ENCODE assay signal across 30 cellular contexts in genomic region chr13:48242677-48243076, GRCh38. TPM values are rescaled to one million over a fixed set of nuclear protein-coding genes. Genes with fewer than 3 reads are reported as not detected.
DNase-seq lines count a peak whose midpoint lies in the region; ATAC-seq and TF ChIP-seq lines count a peak whose summit lies in the region.
"Had no signal": no experiment of that assay in that cellular context is flagged by ENCODE, and none has a peak within 500 bp of the region (broad histone marks: within the 10 kb centered on the region; RNA-seq: fewer than 3 reads in every experiment).

No MANE protein-coding gene starts in this region.

- POLR2A ChIA-PET in T-cell (lab: Charles Lee), result interaction anchor here (0.6 to 1.5 kb wide), 6 partner anchors 9 to 86 kb away, joined by 3 to 6 read pairs (median 4); partner anchors contain the start of gene ITM2B (in 1 of the 2)

- H3K4me3 ChIP-seq in GM23338, result no peak overlapping the region
- H3K4me3 ChIP-seq: mucosa of descending colon, skin epidermis, thoracic aorta, uterus had no signal

- peak overlapping the region; percentile 48 for H3K4me3 Mint-ChIP-seq in activated naive CD4-positive, alpha-beta T cell treated with anti-CD3 and anti-CD28 coated beads, Interleukin-2, amount 50 U/mL, for 24 hours
- H3K4me3 Mint-ChIP-seq in T-cell (peak overlapping the region; percentile 18 to 51 (median 22)), immature natural killer cell (peak overlapping the region in 2 of 5 donors; percentile 28 to 49), GM23338 (no peak overlapping the region)
- H3K4me3 Mint-ChIP-seq: activated CD4-positive, alpha-beta memory T cell treated with anti-CD3 and anti-CD28 coated beads, Interleukin-2, amount 10 ng/mL, durations not matched to agents 7 days and 5 days; B cell; brain had no signal

- no peaks in the 10 kb centered on the region for H3K27me3 ChIP-seq in GM23338 (ENCODE audit: insufficient read depth)
- H3K27me3 ChIP-seq: dorsolateral prefrontal cortex, uterus had no signal

- no peak for DNase-seq in activated naive CD4-positive, alpha-beta T cell treated with Interleukin-2 at 50 U/mL for 16 hours
- DNase-seq in T-cell (no peak), immature natural killer cell (no peak), GM23338 (ENCODE audit: low spot score) (no peak), left cardiac atrium (no peak), amygdala (lab: John Stamatoyannopoulos, UW) (no peak), cortex of kidney (lab: John Stamatoyannopoulos, UW) (no peak)
- DNase-seq: activated CD4-positive, alpha-beta memory T cell treated with anti-CD3 and anti-CD28 coated beads, Interleukin-2, amount 10 ng/mL, durations not matched to agents 7 days and 5 days; activated CD4-positive, CD25-positive, alpha-beta regulatory T cell treated with anti-CD3 and anti-CD28 coated beads, Interleukin-2, amount 50 U/mL, for 72 hours; cerebellar nuclear complex; DMS79 treated with DMSO at 0.1 percent for 48 hours; dorsolateral prefrontal cortex; foreskin melanocyte; GF-D8; IMR-90; mucosa of descending colon; MV-4-11; NCI-H146; NCI-H446; NCI-H748 treated with DMSO at 0.1 percent for 48 hours; SHP77; stimulated activated naive CD4-positive, alpha-beta T cell treated with Interleukin-2 at 50 U/mL for 16 hours; uterus had no signal

- peaks cover 16% of the 10 kb centered on the region for H3K4me1 ChIP-seq in GM23338 (ENCODE audit: insufficient read depth)
- H3K4me1 ChIP-seq: parathyroid adenoma had no signal

- peaks cover 7% of the 10 kb centered on the region for H3K36me3 Mint-ChIP-seq in activated naive CD4-positive, alpha-beta T cell treated with anti-CD3 and anti-CD28 coated beads, Interleukin-2, amount 50 U/mL, for 24 hours
- H3K36me3 Mint-ChIP-seq in T-cell (peaks cover 33% of the 10 kb centered on the region), immature natural killer cell (peaks cover 0 to 6% (median 4%) of the 10 kb centered on the region in 3 donors), GM23338 (ENCODE audit: low read depth) (peaks cover 10% of the 10 kb centered on the region; the same call in 2 of the 3 replicates)

- no peaks in the 10 kb centered on the region for H3K9me3 Mint-ChIP-seq in activated naive CD4-positive, alpha-beta T cell treated with anti-CD3 and anti-CD28 coated beads, Interleukin-2, amount 50 U/mL, for 24 hours
- H3K9me3 Mint-ChIP-seq in T-cell (no peaks in the 10 kb centered on the region), immature natural killer cell (no peaks in the 10 kb centered on the region), GM23338 (no peaks in the 10 kb centered on the region)
- H3K9me3 Mint-ChIP-seq: activated CD4-positive, alpha-beta memory T cell treated with anti-CD3 and anti-CD28 coated beads, Interleukin-2, amount 10 ng/mL, durations not matched to agents 7 days and 5 days; brain had no signal

- no peak for TF ChIP-seq CTCF in GM23338 (conservative IDR thresholded peaks at IDR 0.05; ENCODE audit: low read depth in 2 of 2)

- H3K9me2 ChIP-seq in GM23338 (ENCODE audit: insufficient read depth), result no peaks in the 10 kb centered on the region

- intact Hi-C loops in left cardiac atrium (cut with DNase I), result no loop called here

- no peaks in the 10 kb centered on the region for H3F3A ChIP-seq in GM23338 (replicated peaks; ENCODE audit: low read depth)

- no peak for ATAC-seq in T-cell (replicated peaks in 1 of 4)
- ATAC-seq in GM23338, result no peak
- no peak for ATAC-seq in left cardiac atrium
- ATAC-seq: mucosa of descending colon, Panc1 had no signal

- no peak overlapping the region for H2AFZ ChIP-seq in GM23338
- H2AFZ ChIP-seq: parathyroid adenoma had no signal

- no peak overlapping the region for H3K27ac ChIP-seq in GM23338 (ENCODE audit: low read depth)
- H3K27ac ChIP-seq: parathyroid adenoma, thoracic aorta, uterus had no signal

- peaks cover 3% of the 10 kb centered on the region; the same call in 1 of the 2 replicates for H4K20me1 ChIP-seq in GM23338 (replicated peaks; ENCODE audit: insufficient read depth)

- CTCF ChIA-PET in T-cell (lab: Charles Lee), result interaction anchor here (0.5 to 0.6 kb wide), 2 partner anchors 20 to 177 kb away, joined by 3 read pairs; no protein-coding TSS in a partner anchor

- H3K4me2 ChIP-seq in GM23338, result no peak overlapping the region

- no peaks in the 10 kb centered on the region for H3K36me3 ChIP-seq in GM23338 (ENCODE audit: insufficient read depth)
- H3K36me3 ChIP-seq: thoracic aorta, uterus had no signal

- H3K27ac Mint-ChIP-seq in activated naive CD4-positive, alpha-beta T cell treated with anti-CD3 and anti-CD28 coated beads, Interleukin-2, amount 50 U/mL, for 24 hours, result peak overlapping the region; percentile 84
- H3K27ac Mint-ChIP-seq in T-cell, result peak overlapping the region in 1 of 2 donors; percentile 84
- H3K27ac Mint-ChIP-seq in immature natural killer cell, result peak overlapping the region; percentile 49 to 83 (median 76)
- no peak overlapping the region for H3K27ac Mint-ChIP-seq in GM23338
- H3K27ac Mint-ChIP-seq: activated CD4-positive, alpha-beta memory T cell treated with anti-CD3 and anti-CD28 coated beads, Interleukin-2, amount 10 ng/mL, durations not matched to agents 7 days and 5 days; B cell; brain had no signal

- peaks cover 75% of the 10 kb centered on the region for H3K4me1 Mint-ChIP-seq in activated naive CD4-positive, alpha-beta T cell treated with anti-CD3 and anti-CD28 coated beads, Interleukin-2, amount 50 U/mL, for 24 hours
- H3K4me1 Mint-ChIP-seq in T-cell (peaks cover 73 to 79% (median 78%) of the 10 kb centered on the region in 3 donors), immature natural killer cell (peaks cover 63 to 88% of the 10 kb centered on the region in 2 donors), GM23338 (peaks cover 6% of the 10 kb centered on the region)

- H3K27me3 Mint-ChIP-seq in activated naive CD4-positive, alpha-beta T cell treated with anti-CD3 and anti-CD28 coated beads, Interleukin-2, amount 50 U/mL, for 24 hours, result no peaks in the 10 kb centered on the region
- H3K27me3 Mint-ChIP-seq in T-cell, result no peaks in the 10 kb centered on the region
- H3K27me3 Mint-ChIP-seq in immature natural killer cell (ENCODE audit: low read depth in 3 of 3), result peaks cover 0 to 4% (median 0%) of the 10 kb centered on the region in 3 donors
- no peaks in the 10 kb centered on the region for H3K27me3 Mint-ChIP-seq in GM23338 (ENCODE audit: insufficient read depth, low read depth, poor library complexity)
- H3K27me3 Mint-ChIP-seq: activated CD4-positive, alpha-beta memory T cell treated with anti-CD3 and anti-CD28 coated beads, Interleukin-2, amount 10 ng/mL, durations not matched to agents 7 days and 5 days; B cell; brain had no signal

- H3K79me2 ChIP-seq in GM23338 (replicated peaks; ENCODE audit: insufficient read depth), result peaks cover 99% of the 10 kb centered on the region

TF ChIP-seq in GM23338, 12 proteins besides CTCF, POLR2A, EP300 and RAD21:
- TF ChIP-seq CREB1 (CRISPR knock-in tag; IDR thresholded peaks at IDR 0.05; ENCODE audit: low read depth) (no peak), ZNF331 (CRISPR knock-in tag; IDR thresholded peaks at IDR 0.05; ENCODE audit: low read depth) (no peak), ZNF114 (CRISPR knock-in tag; IDR thresholded peaks at IDR 0.05) (no peak), ETS1 (IDR thresholded peaks at IDR 0.05) (no peak), EZH2 (IDR thresholded peaks at IDR 0.05; ENCODE audit: low read depth, unreplicated experiment) (no peak)

RNA-seq across cellular contexts. Expression of gene ITM2B, which starts 9.7 kb away (rescaled TPM):
- total RNA-seq in T-cell, result 100 to 1,000 TPM; 347 to 539 (median 452) TPM
- polyA plus RNA-seq in immature natural killer cell, result 1,000 to 10,000 TPM in 1 of 3 donors, 100 to 1,000 TPM in 2; 850 to 1,055 (median 878) TPM
- 139 and 167 TPM in 2 replicates for total RNA-seq in GM23338 (2014; rRNA removed; shearing (Covaris generic))
- polyA plus RNA-seq in GM23338 (2016; fragmentation: Nextera tagmentation; extraction: Ambion mirVana), result 307 and 318 TPM in 2 replicates
- total RNA-seq in left cardiac atrium, result 100 to 1,000 TPM; 537 to 557 TPM
